In genomic region chr22:37752189-37753061, GRCh38 we compare ENCODE assay signal across 8 cellular contexts. TPM values are rescaled to one million over a fixed set of nuclear protein-coding genes. Genes with fewer than 3 reads are reported as not detected.
DNase-seq lines count a peak whose midpoint lies in the region; ATAC-seq, FAIRE-seq and TF ChIP-seq lines count a peak whose summit lies in the region.

No MANE protein-coding gene starts in this region.

- peak; percentile 14; the same call in 1 of the 2 replicates for TF ChIP-seq RAD21 in Ishikawa (IDR thresholded peaks at IDR 0.05; ENCODE audit: low read depth)

- DNase-seq in bronchial epithelial cell (ENCODE audit: low read depth) (peak; percentile 91), left lung (peak; percentile 88 to 89), tibial artery (peak; percentile 91 to 96), NCI-H82 treated with DMSO at 0.1 percent for 48 hours (lab: John Stamatoyannopoulos, UW; ENCODE audit: unreplicated experiment) (no peak), NCI-H146 treated with DMSO at 0.1 percent for 48 hours (lab: John Stamatoyannopoulos, UW; ENCODE audit: unreplicated experiment) (no peak), SKM-1 (lab: John Stamatoyannopoulos, UW; ENCODE audit: unreplicated experiment) (no peak)

- TF ChIP-seq EP300 in Ishikawa (IDR thresholded peaks at IDR 0.05; ENCODE audit: borderline replicate concordance) = peak; percentile 92; the same call in 1 of the 2 replicates

- H3K4me1 ChIP-seq in left lung (peaks cover 49 to 73% of the 10 kb centered on the region in 2 donors), tibial artery (peaks cover 15 to 70% (median 59%) of the 10 kb centered on the region in 4 donors)

- no peak for TF ChIP-seq CTCF in bronchial epithelial cell (IDR thresholded peaks at IDR 0.05; ENCODE audit: insufficient read depth, low read length, severe bottlenecking)
- peak in 1 of 2 donors; percentile 49 for TF ChIP-seq CTCF in left lung (IDR thresholded peaks at IDR 0.05)
- TF ChIP-seq CTCF in tibial artery (IDR thresholded peaks at IDR 0.05) = peak; percentile 14 to 30

- peak; percentile 89 for FAIRE-seq in bronchial epithelial cell (lab: Jason Lieb, UNC)

- H3K27me3 ChIP-seq in bronchial epithelial cell (ENCODE audit: control insufficient read depth, insufficient read depth, low read length) (no peaks in the 10 kb centered on the region), left lung (no peaks in the 10 kb centered on the region), tibial artery (no peaks in the 10 kb centered on the region)

- intact Hi-C loops in left lung (cut with DNase I) = no loop called here
- intact Hi-C loops in tibial artery (cut with DNase I; ENCODE audit: low total_unique reads) = loop anchor here (10.0 kb wide), 1 partner anchor 68 kb away; the partner anchor contains the start of gene NOL12

- H3K4me3 ChIP-seq in bronchial epithelial cell (ENCODE audit: low read depth, low read length) = no peak overlapping the region
- no peak overlapping the region for H3K4me3 ChIP-seq in left lung
- H3K4me3 ChIP-seq in tibial artery = peak overlapping the region in 1 of 2 donors; percentile 5

- H3K27ac ChIP-seq in left lung (peak overlapping the region; percentile 83 to 92), tibial artery (peak overlapping the region; percentile 76 to 87)

- H3K36me3 ChIP-seq in bronchial epithelial cell (ENCODE audit: control insufficient read depth, insufficient read depth, low read length) = peaks cover 24% of the 10 kb centered on the region
- peaks cover 0 to 47% of the 10 kb centered on the region in 2 donors for H3K36me3 ChIP-seq in left lung
- peaks cover 10 to 35% (median 32%) of the 10 kb centered on the region in 3 donors for H3K36me3 ChIP-seq in tibial artery

- ATAC-seq in left lung (peak; percentile 83), GM21576 (IDR thresholded peaks at IDR 0.05; ENCODE audit: unreplicated experiment) (no peak)

- no peaks in the 10 kb centered on the region for H3K9me3 ChIP-seq in left lung
- no peaks in the 10 kb centered on the region for H3K9me3 ChIP-seq in tibial artery

TF ChIP-seq in Ishikawa, 13 proteins besides CTCF, POLR2A, EP300 and RAD21:
- TF ChIP-seq CEBPB (IDR thresholded peaks at IDR 0.05) (no peak), ZBTB7A (IDR thresholded peaks at IDR 0.05; ENCODE audit: low read depth) (no peak; the same call in 1 of the 2 replicates), MAX (IDR thresholded peaks at IDR 0.05) (peak; percentile 93), TCF12 (IDR thresholded peaks at IDR 0.05; ENCODE audit: low read depth) (peak; percentile 95), TAF1 (IDR thresholded peaks at IDR 0.05; ENCODE audit: low read depth) (no peak), YY1 (IDR thresholded peaks at IDR 0.05; ENCODE audit: low read depth) (no peak), EGR1 (IDR thresholded peaks at IDR 0.05) (no peak), REST (IDR thresholded peaks at IDR 0.05; ENCODE audit: low read depth) (peak; percentile 50), TEAD4 (IDR thresholded peaks at IDR 0.05) (peak; percentile 87), CREB1 (IDR thresholded peaks at IDR 0.05; ENCODE audit: low read depth) (no peak), NFIC (IDR thresholded peaks at IDR 0.05) (peak; percentile 97), FOXM1 (IDR thresholded peaks at IDR 0.05; ENCODE audit: borderline replicate concordance, low read depth) (peak; percentile 65; the same call in 1 of the 2 replicates)
- TF ChIP-seq, protein P1, sequence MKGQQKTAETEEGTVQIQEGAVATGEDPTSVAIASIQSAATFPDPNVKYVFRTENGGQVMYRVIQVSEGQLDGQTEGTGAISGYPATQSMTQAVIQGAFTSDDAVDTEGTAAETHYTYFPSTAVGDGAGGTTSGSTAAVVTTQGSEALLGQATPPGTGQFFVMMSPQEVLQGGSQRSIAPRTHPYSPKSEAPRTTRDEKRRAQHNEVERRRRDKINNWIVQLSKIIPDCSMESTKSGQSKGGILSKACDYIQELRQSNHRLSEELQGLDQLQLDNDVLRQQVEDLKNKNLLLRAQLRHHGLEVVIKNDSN (IDR thresholded peaks at IDR 0.05) = peak; percentile 17

RNA-seq across cellular contexts. Expression of gene GCAT, which starts 55.3 kb away (rescaled TPM):
- total RNA-seq in bronchial epithelial cell = 12.8 and 27.6 TPM in 2 replicates
- 10 to 100 TPM; 12.6 to 16.7 TPM for total RNA-seq in left lung

RNA-seq across cellular contexts. Expression of gene TRIOBP, which starts 55.6 kb away (rescaled TPM):
- 40.3 and 45.6 TPM in 2 replicates for total RNA-seq in bronchial epithelial cell
- total RNA-seq in left lung = 10 to 100 TPM; 70.9 to 84.9 TPM

Comparison
In these comparisons a context has a peak if more than half of its experiments do, and no peak if none do; other contexts are left out.
1. DNase-seq: peak in bronchial epithelial cell (single experiment), left lung (2 of 2) and tibial artery (2 of 2); none in NCI-H82 treated with DMSO at 0.1 percent for 48 hours (single experiment), NCI-H146 treated with DMSO at 0.1 percent for 48 hours (single experiment) and SKM-1 (single experiment).